In genomic region chr9:35906923-35907699, GRCh38 we compare ENCODE assay signal across 10 cellular contexts. TPM values are rescaled to one million over a fixed set of nuclear protein-coding genes. Genes with fewer than 3 reads are reported as not detected.
DNase-seq lines count a peak whose midpoint lies in the region; ATAC-seq and TF ChIP-seq lines count a peak whose summit lies in the region.
"Had no signal": no experiment of that assay in that cellular context is flagged by ENCODE, and none has a peak within 500 bp of the region (broad histone marks: within the 10 kb centered on the region; RNA-seq: fewer than 3 reads in every experiment).

No MANE protein-coding gene starts in this region.

- H2AFZ ChIP-seq in Karpas-422 (ENCODE audit: low read length): no peak overlapping the region

- H3K79me2 ChIP-seq in Karpas-422 (ENCODE audit: low read length): no peaks in the 10 kb centered on the region

- H3K27ac Mint-ChIP-seq in brain: peak overlapping the region; percentile 94 to 98 (median 95)
- H3K27ac Mint-ChIP-seq: activated naive CD8-positive, alpha-beta T cell had no signal

- H3K4me1 Mint-ChIP-seq in brain: peaks cover 61% of the 10 kb centered on the region

- peak; percentile 66 for DNase-seq in HT1080 (ENCODE audit: low read depth)
- peak in 1 of 2 donors; percentile 76 for DNase-seq in left colon
- no peak for DNase-seq in NCI-H187 treated with DMSO at 0.1 percent for 48 hours (lab: John Stamatoyannopoulos, UW)
- no peak for DNase-seq in Karpas-422
- DNase-seq in NCI-H187 (lab: John Stamatoyannopoulos, UW): no peak

- H3K27ac ChIP-seq in temporal lobe (ENCODE audit: low read depth, low read length) (peak overlapping the region; percentile 19), Karpas-422 (ENCODE audit: low read length) (no peak overlapping the region)
- H3K27ac ChIP-seq: HL-60 had no signal

- no peaks in the 10 kb centered on the region for H4K20me1 ChIP-seq in Karpas-422 (ENCODE audit: insufficient read depth, low read depth, low read length)

- no peaks in the 10 kb centered on the region for H3K9me3 Mint-ChIP-seq in brain

- no peaks in the 10 kb centered on the region for H3K27me3 ChIP-seq in Karpas-422 (ENCODE audit: low read length)

- no peaks in the 10 kb centered on the region for H3K9me3 ChIP-seq in Karpas-422 (ENCODE audit: low read length)

- ATAC-seq in left colon (peak; percentile 18), GM18909 (IDR thresholded peaks at IDR 0.05; ENCODE audit: poor library complexity, unreplicated experiment) (no peak)

- no peaks in the 10 kb centered on the region for H3K9me2 ChIP-seq in Karpas-422 (replicated peaks; ENCODE audit: insufficient read depth, low read length)

- intact Hi-C loops in left colon (cut with DNase I, micrococcal nuclease): no loop called here

- no peak overlapping the region for H3K9ac ChIP-seq in Karpas-422 (ENCODE audit: low read length)

- H3K27me3 Mint-ChIP-seq in brain: peaks cover 4% of the 10 kb centered on the region
- H3K27me3 Mint-ChIP-seq: activated naive CD8-positive, alpha-beta T cell had no signal

- no peak overlapping the region for H3K4me3 ChIP-seq in Karpas-422 (ENCODE audit: low read length)

- H3K4me1 ChIP-seq in Karpas-422 (ENCODE audit: low read length): no peaks in the 10 kb centered on the region

- no peak overlapping the region for H3K4me2 ChIP-seq in Karpas-422 (ENCODE audit: low read depth, low read length, poor library complexity, severe bottlenecking)

- no peaks in the 10 kb centered on the region for H3K36me3 Mint-ChIP-seq in brain
- H3K36me3 Mint-ChIP-seq: activated naive CD8-positive, alpha-beta T cell had no signal

- TF ChIP-seq CTCF in brain (conservative IDR thresholded peaks at IDR 0.05): no peak

- H3K36me3 ChIP-seq in Karpas-422 (ENCODE audit: insufficient read depth, low read length): no peaks in the 10 kb centered on the region

- H3K4me3 Mint-ChIP-seq in brain: peak overlapping the region in 2 of 5 experiments; percentile 56 to 63

RNA-seq across cellular contexts. Expression of gene HRCT1, which starts 1.1 kb away (rescaled TPM):
- 2.4 and 3.2 TPM in 2 replicates for total RNA-seq in HT1080 (2014; rRNA removed; shearing (Covaris generic))
- 2.1 and 2.6 TPM in 2 replicates for polyA plus RNA-seq in HT1080 (2015; cell fraction: cytosol; rRNA removed)
- polyA plus RNA-seq in HT1080 (2015; cell fraction: nucleus; rRNA removed): 0.66 and 2.0 TPM in 2 replicates
- 4.0 TPM for polyA plus RNA-seq in brain (ENCODE audit: insufficient read depth, low read depth, low replicate concordance)
- total RNA-seq in left colon: 10 to 100 TPM; 17.4 to 58.7 TPM
- total RNA-seq in temporal lobe: not detected
- total RNA-seq in Karpas-422 (2014; rRNA removed; shearing (Covaris generic); ENCODE audit: low replicate concordance): not detected in 2 replicates

RNA-seq across cellular contexts. Expression of gene SPAAR, which starts 2.2 kb away (rescaled TPM):
- total RNA-seq in HT1080 (2014; rRNA removed; shearing (Covaris generic)): 0.05 and 0.23 TPM in 2 replicates
- 0.19 and 0.35 TPM in 2 replicates for polyA plus RNA-seq in HT1080 (2015; cell fraction: cytosol; rRNA removed)
- polyA plus RNA-seq in HT1080 (2015; cell fraction: nucleus; rRNA removed): 0.22 and 0.44 TPM in 2 replicates
- 2.0 TPM for polyA plus RNA-seq in brain (ENCODE audit: insufficient read depth, low read depth, low replicate concordance)
- total RNA-seq in left colon (1 to 10 TPM; 1.3 to 2.1 TPM), temporal lobe (0.25 TPM)
- total RNA-seq in Karpas-422 (2014; rRNA removed; shearing (Covaris generic); ENCODE audit: low replicate concordance): not detected in 2 replicates

RNA-seq across cellular contexts. Expression of gene OR13J1, which starts 36.9 kb away (rescaled TPM):
- total RNA-seq in HT1080 (2014; rRNA removed; shearing (Covaris generic)): not detected in 2 replicates
- polyA plus RNA-seq in HT1080 (2015; cell fraction: cytosol; rRNA removed): not detected in 2 replicates
- not detected in 2 replicates for polyA plus RNA-seq in HT1080 (2015; cell fraction: nucleus; rRNA removed)
- polyA plus RNA-seq in brain (ENCODE audit: insufficient read depth, low read depth, low replicate concordance): not detected
- not detected for total RNA-seq in left colon
- not detected for total RNA-seq in temporal lobe
- total RNA-seq in Karpas-422 (2014; rRNA removed; shearing (Covaris generic); ENCODE audit: low replicate concordance): not detected in 2 replicates

RNA-seq across cellular contexts. Expression of gene OR2S2, which starts 50.8 kb away (rescaled TPM):
- total RNA-seq in HT1080 (2014; rRNA removed; shearing (Covaris generic)): 0.32 TPM in 1 of 2 replicates, not detected in the other
- not detected in 2 replicates for polyA plus RNA-seq in HT1080 (2015; cell fraction: cytosol; rRNA removed)
- not detected in 2 replicates for polyA plus RNA-seq in HT1080 (2015; cell fraction: nucleus; rRNA removed)
- polyA plus RNA-seq in brain (ENCODE audit: insufficient read depth, low read depth, low replicate concordance): not detected
- total RNA-seq in left colon: not detected
- not detected for total RNA-seq in temporal lobe
- not detected in 2 replicates for total RNA-seq in Karpas-422 (2014; rRNA removed; shearing (Covaris generic); ENCODE audit: low replicate concordance)
